ENCODE assay signal across 1 cellular context in genomic region chr12:53325539-53326061, GRCh38.
TF ChIP-seq lines count a peak whose summit lies in the region.

No MANE protein-coding gene starts in this region.

TF ChIP-seq in HCT116, 20 proteins besides CTCF, POLR2A, EP300 and RAD21 (continued from another document):
- TF ChIP-seq REST (IDR thresholded peaks at IDR 0.05; ENCODE audit: low read depth), result no peak
- 0 out of 2 replicates have a peak, but pooled peaks have one; percentile 1 for TF ChIP-seq ZFX (IDR thresholded peaks at IDR 0.05)
- TF ChIP-seq POLR2AphosphoS5 (IDR thresholded peaks at IDR 0.05; ENCODE audit: low read depth, low read length), result no peak
